8 cellular contexts compared by ENCODE assay signal in the genomic region with DNA sequence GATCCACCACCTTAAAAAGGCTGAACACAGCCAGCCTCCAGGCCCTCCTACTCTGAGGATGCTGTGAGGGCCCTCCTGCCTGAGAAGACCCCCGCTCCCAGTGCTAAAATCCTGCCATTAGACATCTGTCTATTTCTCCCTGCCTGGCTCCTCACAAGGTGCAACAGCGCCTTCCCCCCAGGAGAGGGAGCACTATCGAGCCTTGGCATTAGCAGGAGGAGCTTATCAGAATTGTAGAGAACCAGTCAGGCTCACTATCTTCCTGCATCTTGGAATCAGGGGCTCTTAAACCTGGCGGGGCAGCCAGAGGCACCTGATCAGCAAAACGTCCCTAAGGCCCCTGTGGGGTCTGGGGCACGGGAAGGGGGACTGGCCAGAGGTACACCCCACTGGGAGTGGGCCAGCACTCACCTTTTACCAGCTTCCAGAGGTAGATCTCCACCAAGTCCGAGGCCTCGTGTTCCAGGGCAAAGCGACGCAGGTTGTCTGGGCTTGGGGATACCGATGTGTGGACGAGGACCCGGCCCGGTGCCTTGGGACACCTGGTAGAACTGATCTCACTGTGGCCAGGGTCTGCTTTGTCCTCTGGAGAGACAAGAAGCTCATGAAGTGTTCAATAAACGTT. TPM values are rescaled to one million over a fixed set of nuclear protein-coding genes. Genes with fewer than 3 reads are reported as not detected.
A peak's percentile ranks its signal among the peaks of the same experiment; 100 is the strongest.
DNase-seq lines count a peak whose midpoint lies in the region; ATAC-seq and TF ChIP-seq lines count a peak whose summit lies in the region.

No MANE protein-coding gene starts in this region.

- H3K79me2 ChIP-seq in SU-DHL-6 (ENCODE audit: insufficient read depth, low read length): no peaks in the 10 kb centered on the region

- peak; percentile 95 for TF ChIP-seq CTCF in 22Rv1 (IDR thresholded peaks at IDR 0.05)
- TF ChIP-seq CTCF in GM12875 (IDR thresholded peaks at IDR 0.05; ENCODE audit: borderline replicate concordance, insufficient read depth, low read depth, low read length): peak; percentile 95
- peak; percentile 86 for TF ChIP-seq CTCF in SU-DHL-6 (IDR thresholded peaks at IDR 0.05; ENCODE audit: insufficient read depth, low read length, poor library complexity, severe bottlenecking)
- TF ChIP-seq CTCF in heart left ventricle (IDR thresholded peaks at IDR 0.05): peak; percentile 75 to 96 (median 88)

- DNase-seq in MV-4-11 (lab: John Stamatoyannopoulos, UW) (peak; percentile 46), heart left ventricle (peak; percentile 54 to 78 (median 59)), renal cortical epithelial cell (ENCODE audit: low read depth) (peak; percentile 58)
- DNase-seq in activated naive CD8-positive, alpha-beta T cell treated with anti-CD3 and anti-CD28 coated beads, Interleukin-2, amount 10 ng/mL, durations not matched to agents 7 days and 5 days: peak; percentile 64

- no peaks in the 10 kb centered on the region for H3K36me3 Mint-ChIP-seq in activated naive CD8-positive, alpha-beta T cell treated with anti-CD3 and anti-CD28 coated beads, Interleukin-2, amount 10 ng/mL, durations not matched to agents 7 days and 5 days

- H3K27ac Mint-ChIP-seq in activated naive CD8-positive, alpha-beta T cell treated with anti-CD3 and anti-CD28 coated beads, Interleukin-2, amount 10 ng/mL, durations not matched to agents 7 days and 5 days: no peak overlapping the region

- H3K9me3 ChIP-seq in SU-DHL-6 (ENCODE audit: insufficient read depth, low read length) (no peaks in the 10 kb centered on the region), heart left ventricle (no peaks in the 10 kb centered on the region)

- TF ChIP-seq POLR2A in heart left ventricle (IDR thresholded peaks at IDR 0.05): peak in 1 of 2 donors; percentile 8

- H3K27me3 ChIP-seq in SU-DHL-6 (ENCODE audit: low read length) (no peaks in the 10 kb centered on the region), heart left ventricle (no peaks in the 10 kb centered on the region)

- peak; percentile 65 for ATAC-seq in activated naive CD8-positive, alpha-beta T cell treated with anti-CD3 and anti-CD28 coated beads, Interleukin-2, amount 10 ng/mL, durations not matched to agents 7 days and 5 days (ENCODE audit: low read depth)
- peak in 3 of 4 donors; percentile 55 to 77 (median 68) for ATAC-seq in heart left ventricle
- ATAC-seq in HG02870 (IDR thresholded peaks at IDR 0.05; ENCODE audit: unreplicated experiment): no peak

- no peaks in the 10 kb centered on the region for H3K9me2 ChIP-seq in SU-DHL-6 (replicated peaks; ENCODE audit: insufficient read depth, low read length)

- no peak overlapping the region for H3K4me3 Mint-ChIP-seq in activated naive CD8-positive, alpha-beta T cell treated with anti-CD3 and anti-CD28 coated beads, Interleukin-2, amount 10 ng/mL, durations not matched to agents 7 days and 5 days

- peaks cover 0 to 7% (median 2%) of the 10 kb centered on the region in 12 donors for H3K4me1 ChIP-seq in heart left ventricle

- H3K4me2 ChIP-seq in SU-DHL-6 (ENCODE audit: low read depth, low read length, poor library complexity, severe bottlenecking): no peak overlapping the region

- WGBS in heart left ventricle, 4 donors: 47 to 53% (median 51%) methylated on average over 11 to 15 of the region's 15 CpGs

- H3K9ac ChIP-seq in SU-DHL-6 (ENCODE audit: low read length): no peak overlapping the region

- H3K4me3 ChIP-seq in GM12875 (ENCODE audit: low read depth, low read length): no peak overlapping the region
- H3K4me3 ChIP-seq in SU-DHL-6 (ENCODE audit: insufficient read depth, low read length, poor library complexity, severe bottlenecking): no peak overlapping the region
- H3K4me3 ChIP-seq in heart left ventricle: no peak overlapping the region

- H4K20me1 ChIP-seq in SU-DHL-6 (ENCODE audit: low read depth, low read length): no peaks in the 10 kb centered on the region

- H3K4me1 Mint-ChIP-seq in activated naive CD8-positive, alpha-beta T cell treated with anti-CD3 and anti-CD28 coated beads, Interleukin-2, amount 10 ng/mL, durations not matched to agents 7 days and 5 days: peaks cover under 1% of the 10 kb centered on the region

- no peaks in the 10 kb centered on the region for H3K36me3 ChIP-seq in SU-DHL-6 (ENCODE audit: low read length)
- H3K36me3 ChIP-seq in heart left ventricle: no peaks in the 10 kb centered on the region

- H3K27ac ChIP-seq in 22Rv1: no peak overlapping the region
- no peak overlapping the region for H3K27ac ChIP-seq in SU-DHL-6 (ENCODE audit: low read depth, low read length)
- H3K27ac ChIP-seq in heart left ventricle: peak overlapping the region in 1 of 12 donors; percentile 38

- no peak overlapping the region for H2AFZ ChIP-seq in SU-DHL-6 (ENCODE audit: low read depth, low read length, severe bottlenecking)

- H3K9me3 Mint-ChIP-seq in activated naive CD8-positive, alpha-beta T cell treated with anti-CD3 and anti-CD28 coated beads, Interleukin-2, amount 10 ng/mL, durations not matched to agents 7 days and 5 days: no peaks in the 10 kb centered on the region

- POLR2A ChIA-PET in activated naive CD8-positive, alpha-beta T cell treated with anti-CD3 and anti-CD28 coated beads, Interleukin-2, amount 10 ng/mL, durations not matched to agents 7 days and 5 days (lab: Charles Lee): interaction anchor here (0.7 kb wide), 2 partner anchors 46 to 1576 kb away, joined by 3 to 4 read pairs; no protein-coding TSS in a partner anchor

- intact Hi-C loops in heart left ventricle (cut with DNase I): loop anchor here in 2 of 10 donors (2.0 to 5.0 kb wide), 2 partner anchors 24 to 35 kb away; no protein-coding TSS in a partner anchor

- H3F3A ChIP-seq in SU-DHL-6 (ENCODE audit: insufficient read depth): no peaks in the 10 kb centered on the region

- H3K27me3 Mint-ChIP-seq in activated naive CD8-positive, alpha-beta T cell treated with anti-CD3 and anti-CD28 coated beads, Interleukin-2, amount 10 ng/mL, durations not matched to agents 7 days and 5 days: peaks cover 3% of the 10 kb centered on the region

RNA-seq across cellular contexts. Expression of gene CHRDL2, which starts 28.7 kb away (rescaled TPM):
- not detected for total RNA-seq in activated naive CD8-positive, alpha-beta T cell treated with anti-CD3 and anti-CD28 coated beads, Interleukin-2, amount 10 ng/mL, durations not matched to agents 7 days and 5 days
- total RNA-seq in heart left ventricle (10 to 100 TPM in 1 of 9 donors, 1 to 10 TPM in 8; 1.5 to 13.4 (median 3.4) TPM), renal cortical epithelial cell (not detected in 2 replicates)
- 1 to 10 TPM; 1.5 to 4.4 TPM for polyA plus RNA-seq in heart left ventricle

RNA-seq across cellular contexts. Expression of gene RNF169, which starts 46.2 kb away (rescaled TPM):
- total RNA-seq in activated naive CD8-positive, alpha-beta T cell treated with anti-CD3 and anti-CD28 coated beads, Interleukin-2, amount 10 ng/mL, durations not matched to agents 7 days and 5 days: 10 to 100 TPM; 18.7 to 20.8 TPM
- total RNA-seq in heart left ventricle (10 to 100 TPM in 7 of 9 donors, 1 to 10 TPM in 2; 8.4 to 16.1 (median 10.7) TPM), renal cortical epithelial cell (16.7 and 18.2 TPM in 2 replicates)
- 1 to 10 TPM; 1.6 to 4.3 TPM for polyA plus RNA-seq in heart left ventricle
